In the genomic region with DNA sequence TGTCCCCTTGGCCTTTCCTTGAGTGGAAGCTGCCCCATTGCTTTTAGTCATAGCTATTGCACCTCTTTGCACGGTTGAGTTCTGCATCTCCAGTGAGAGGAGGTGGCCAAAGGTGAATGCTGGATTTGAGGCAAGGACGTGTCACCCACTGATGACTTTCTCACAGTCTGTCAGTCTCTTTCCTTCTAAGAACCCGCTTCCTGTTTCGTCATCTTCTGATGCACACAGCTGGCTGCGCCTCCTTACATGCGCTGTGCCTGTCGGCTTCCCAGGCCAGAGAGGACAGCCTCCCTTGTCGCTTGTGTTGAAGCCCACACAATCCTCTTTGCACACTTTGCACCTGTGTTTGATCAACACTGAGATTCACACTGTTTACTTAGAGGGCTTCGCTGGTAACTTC, we compare ENCODE assay signal across 9 cellular contexts. TPM values are rescaled to one million over a fixed set of nuclear protein-coding genes. Genes with fewer than 3 reads are reported as not detected.
DNase-seq lines count a peak whose midpoint lies in the region; ATAC-seq and TF ChIP-seq lines count a peak whose summit lies in the region.
"Had no signal": no experiment of that assay in that cellular context is flagged by ENCODE, and none has a peak within 500 bp of the region (broad histone marks: within the 10 kb centered on the region; RNA-seq: fewer than 3 reads in every experiment).

No MANE protein-coding gene starts in this region.

- CTCF ChIA-PET in Caco-2 (lab: Charles Lee), result no interaction called here

- H3K4me3 Mint-ChIP-seq in Caco-2 (ENCODE audit: unreplicated experiment), result no peak overlapping the region

- no peaks in the 10 kb centered on the region for H3K9me3 Mint-ChIP-seq in Caco-2 (ENCODE audit: unreplicated experiment)

- BruUV-seq in Caco-2 (replicated peaks; lab: Mats Ljungman, UMichigan), result no TSS peak

- POLR2A ChIA-PET in Caco-2 (lab: Charles Lee), result no interaction called here

- H3K4me1 Mint-ChIP-seq in Caco-2 (ENCODE audit: low read depth, unreplicated experiment), result peaks cover 7% of the 10 kb centered on the region

- intact Hi-C loops in Caco-2 (cut with micrococcal nuclease; ENCODE audit: unreplicated experiment), result no loop called here

- no peaks in the 10 kb centered on the region for H3K27me3 ChIP-seq in Caco-2 (replicated peaks; ENCODE audit: control insufficient read depth, insufficient read depth, low read length)

- H3K27ac Mint-ChIP-seq in Caco-2 (ENCODE audit: unreplicated experiment), result peak overlapping the region; percentile 29

- H3K36me3 ChIP-seq in Caco-2 (ENCODE audit: control insufficient read depth, insufficient read depth, low read length), result no peaks in the 10 kb centered on the region; the same call in 1 of the 2 replicates

- no peak overlapping the region for H3K4me3 ChIP-seq in Caco-2 (ENCODE audit: low read depth, low read length)

- no peaks in the 10 kb centered on the region for H3K27me3 Mint-ChIP-seq in Caco-2 (ENCODE audit: insufficient read depth, unreplicated experiment)

- DNase-seq in Caco-2, result no peak
- DNase-seq in SIG-M5 treated with dmso at 0.1 percent for 504 hours (lab: John Stamatoyannopoulos, UW; ENCODE audit: unreplicated experiment), result peak; percentile 78
- DNase-seq in activated naive CD4-positive, alpha-beta T cell treated with Interleukin-2 at 50 U/mL for 16 hours, result peak; percentile 74
- peak; percentile 54 to 72 (median 65) for DNase-seq in stimulated activated CD4-positive, alpha-beta T cell treated with anti-CD3 and anti-CD28 coated beads, Interleukin-12 subunit alpha, Interleukin-12 subunit beta, amount 100 ng/mL, for 48 hours (ENCODE audit: low read depth in 2 of 3, low spot score in 1 of 3)
- DNase-seq in NCI-H1048 (lab: John Stamatoyannopoulos, UW), result no peak
- DNase-seq in NCI-H1417 treated with DMSO at 0.1 percent for 48 hours (lab: John Stamatoyannopoulos, UW), result no peak
- DNase-seq in middle frontal gyrus (ENCODE audit: extremely low spot score, low spot score), result no peak

- H3K9me3 ChIP-seq in Caco-2, result no peaks in the 10 kb centered on the region

- H3K36me3 Mint-ChIP-seq in Caco-2 (ENCODE audit: insufficient read depth, unreplicated experiment), result peaks cover 53% of the 10 kb centered on the region

- TF ChIP-seq CTCF in Caco-2 (IDR thresholded peaks at IDR 0.05; ENCODE audit: insufficient read depth in 1 of 2, low read depth in 1 of 2, low read length in 1 of 2, severe bottlenecking in 1 of 2, unreplicated experiment in 1 of 2), result no peak

- ATAC-seq in GM19023 (IDR thresholded peaks at IDR 0.05; ENCODE audit: unreplicated experiment), result no peak
- ATAC-seq: Panc1 had no signal

- H3K4me1 ChIP-seq in Caco-2, result no peaks in the 10 kb centered on the region

RNA-seq across cellular contexts. Expression of gene PWP2, which starts 41.8 kb away (rescaled TPM):
- total RNA-seq in Caco-2 (2022), result 30.6 and 31.8 TPM in 2 replicates

RNA-seq across cellular contexts. Expression of gene TRAPPC10, which starts 53.3 kb away (rescaled TPM):
- 43.4 and 49.4 TPM in 2 replicates for total RNA-seq in Caco-2 (2022)

Comparison
In these comparisons a context has a peak if more than half of its experiments do, and no peak if none do; other contexts are left out.
1. DNase-seq: peak in SIG-M5 treated with dmso at 0.1 percent for 504 hours (single experiment), activated naive CD4-positive, alpha-beta T cell treated with Interleukin-2 at 50 U/mL for 16 hours (single experiment) and stimulated activated CD4-positive, alpha-beta T cell treated with anti-CD3 and anti-CD28 coated beads, Interleukin-12 subunit alpha, Interleukin-12 subunit beta, amount 100 ng/mL, for 48 hours (3 of 3); none in Caco-2 (0 of 2), NCI-H1048 (single experiment), NCI-H1417 treated with DMSO at 0.1 percent for 48 hours (single experiment) and middle frontal gyrus (single experiment).